Comparison of ENCODE assay signal across 23 cellular contexts in genomic region chr7:30177186-30177585, GRCh38.
"Had no signal": no experiment of that assay in that cellular context is flagged by ENCODE, and none has a peak within 500 bp of the region (broad histone marks: within the 10 kb centered on the region; RNA-seq: fewer than 3 reads in every experiment).

No MANE protein-coding gene starts in this region.

- H3K9me3 Mint-ChIP-seq: activated naive CD4-positive, alpha-beta T cell treated with anti-CD3 and anti-CD28 coated beads for 36 hours; activated T-cell treated with anti-CD3 and anti-CD28 coated beads, Interleukin-2, amount 50 U/mL, for 72 hours; mesothelial cell of epicardium; WTC11 had no signal

- H3K4me3 Mint-ChIP-seq: activated naive CD4-positive, alpha-beta T cell treated with anti-CD3 and anti-CD28 coated beads for 36 hours; activated naive CD8-positive, alpha-beta T cell treated with anti-CD3 and anti-CD28 coated beads, Interleukin-2, amount 10 ng/mL, durations not matched to agents 7 days and 5 days; activated T-cell treated with anti-CD3 and anti-CD28 coated beads, Interleukin-2, amount 50 U/mL, for 72 hours; mesothelial cell of epicardium; WTC11 had no signal

- DNase-seq: activated CD4-positive, alpha-beta T cell treated with anti-CD3 and anti-CD28 coated beads for 4 hours; activated CD4-positive, alpha-beta T cell treated with anti-CD3 and anti-CD28 coated beads, Interleukin-2, amount 50 U/mL, for 48 hours; activated CD8-positive, alpha-beta memory T cell treated with anti-CD3 and anti-CD28 coated beads, Interleukin-2, amount 50 U/mL, for 48 hours; activated effector memory CD4-positive, alpha-beta T cell treated with Interleukin-2 at 50 U/mL for 16 hours; activated naive CD4-positive, alpha-beta T cell treated with anti-CD3 and anti-CD28 coated beads for 36 hours; activated naive CD8-positive, alpha-beta T cell treated with anti-CD3 and anti-CD28 coated beads, Interleukin-2, amount 10 ng/mL, durations not matched to agents 7 days and 5 days; activated T-cell treated with anti-CD3 and anti-CD28 coated beads, Interleukin-2, amount 50 U/mL, for 72 hours; amygdala; cortex of kidney; effector CD4-positive, alpha-beta T cell; foreskin keratinocyte; left ventricle myocardium inferior; occipital lobe; right lobe of liver; stimulated activated CD4-positive, alpha-beta T cell treated with anti-CD3 and anti-CD28 coated beads, Interleukin-15, amount 100 ng/mL, for 24 hours; stimulated activated naive CD4-positive, alpha-beta T cell; T-helper 1 cell; upper lobe of right lung had no signal

- ATAC-seq: activated T-cell treated with anti-CD3 and anti-CD28 coated beads, Interleukin-2, amount 50 U/mL, for 72 hours; foreskin keratinocyte; WTC11 had no signal

- H3K36me3 Mint-ChIP-seq: mesothelial cell of epicardium, WTC11 had no signal

- H3K9me3 ChIP-seq: left ventricle myocardium inferior, right lobe of liver, thoracic aorta, upper lobe of right lung had no signal

- H3K4me1 ChIP-seq: right lobe of liver had no signal

- H3K27ac Mint-ChIP-seq: activated naive CD4-positive, alpha-beta T cell treated with anti-CD3 and anti-CD28 coated beads for 36 hours; activated naive CD8-positive, alpha-beta T cell treated with anti-CD3 and anti-CD28 coated beads, Interleukin-2, amount 10 ng/mL, durations not matched to agents 7 days and 5 days; activated T-cell treated with anti-CD3 and anti-CD28 coated beads, Interleukin-2, amount 50 U/mL, for 72 hours; mesothelial cell of epicardium; WTC11 had no signal

- H3K27ac ChIP-seq: cardiac muscle cell, foreskin keratinocyte, left ventricle myocardium inferior, right lobe of liver, upper lobe of right lung had no signal

- H3K27me3 ChIP-seq: cardiac muscle cell, foreskin keratinocyte, right lobe of liver, upper lobe of right lung had no signal

- H3K4me3 ChIP-seq: cardiac muscle cell, left ventricle myocardium inferior, right lobe of liver, smooth muscle cell, thoracic aorta, upper lobe of right lung had no signal

- H3K36me3 ChIP-seq: cardiac muscle cell, left ventricle myocardium inferior, right lobe of liver, thoracic aorta, upper lobe of right lung had no signal
